In genomic region chr1:204600203-204600602, GRCh38 we compare ENCODE assay signal across 2 cellular contexts.
TF ChIP-seq lines count a peak whose summit lies in the region.

No MANE protein-coding gene starts in this region.

TF ChIP-seq in HepG2, 621 proteins besides CTCF, POLR2A, EP300 and RAD21:
- TF ChIP-seq ZNF768 (CRISPR knock-in tag; IDR thresholded peaks at IDR 0.05) (peak; percentile 50; the same call in 1 of the 2 replicates), EED (CRISPR knock-in tag; IDR thresholded peaks at IDR 0.05) (no peak)

TF ChIP-seq in WTC11, 78 proteins besides CTCF, POLR2A, EP300 and RAD21 (continued from another document):
- TF ChIP-seq ZNF396 (CRISPR knock-in tag; IDR thresholded peaks at IDR 0.05; ENCODE audit: borderline replicate concordance) (no peak), USF2 (CRISPR knock-in tag; IDR thresholded peaks at IDR 0.05) (no peak), ZNF317 (CRISPR knock-in tag; IDR thresholded peaks at IDR 0.05; ENCODE audit: borderline replicate concordance, low read depth) (no peak), ATF3 (CRISPR knock-in tag; conservative IDR thresholded peaks at IDR 0.05) (no peak), IRF2 (CRISPR knock-in tag; IDR thresholded peaks at IDR 0.05; ENCODE audit: borderline replicate concordance, low read depth) (no peak), ELF4 (CRISPR knock-in tag; IDR thresholded peaks at IDR 0.05; ENCODE audit: low read depth) (no peak), GRHL2 (CRISPR knock-in tag; IDR thresholded peaks at IDR 0.05; ENCODE audit: insufficient replicate concordance, severe bottlenecking) (no peak), IRF1 (CRISPR knock-in tag; IDR thresholded peaks at IDR 0.05) (no peak), ESRRA (CRISPR knock-in tag; IDR thresholded peaks at IDR 0.05; ENCODE audit: borderline replicate concordance) (no peak), ETV6 (CRISPR knock-in tag; IDR thresholded peaks at IDR 0.05) (no peak), FOXJ3 (CRISPR knock-in tag; IDR thresholded peaks at IDR 0.05; ENCODE audit: borderline replicate concordance) (no peak), JUN (CRISPR knock-in tag; IDR thresholded peaks at IDR 0.05) (no peak), SMAD4 (CRISPR knock-in tag; IDR thresholded peaks at IDR 0.05) (no peak), CBFB (CRISPR knock-in tag; IDR thresholded peaks at IDR 0.05; ENCODE audit: low read depth) (no peak), ZNF281 (CRISPR knock-in tag; IDR thresholded peaks at IDR 0.05) (no peak), FOXP4 (CRISPR knock-in tag; IDR thresholded peaks at IDR 0.05) (no peak), NFE2L1 (CRISPR knock-in tag; IDR thresholded peaks at IDR 0.05) (no peak), MAX (CRISPR knock-in tag; IDR thresholded peaks at IDR 0.05) (no peak)
